ENCODE assay signal across 8 cellular contexts in genomic region chr7:35906191-35906908, GRCh38.
DNase-seq lines count a peak whose midpoint lies in the region; ATAC-seq, FAIRE-seq and TF ChIP-seq lines count a peak whose summit lies in the region.

No MANE protein-coding gene starts in this region.

- no peak overlapping the region for H3K4me2 ChIP-seq in MM.1S (ENCODE audit: low read depth, low read length)

- H3K27ac ChIP-seq in MM.1S (ENCODE audit: low read length) (no peak overlapping the region), ovary (no peak overlapping the region), upper lobe of left lung (no peak overlapping the region)

- H3K4me3 ChIP-seq in H7 (ENCODE audit: insufficient read depth, low read depth, low read length) (no peak overlapping the region), MM.1S (ENCODE audit: low read length) (no peak overlapping the region), ovary (no peak overlapping the region), upper lobe of left lung (no peak overlapping the region)

- FAIRE-seq in frontal cortex (lab: Jason Lieb, UNC): peak; percentile 47

- H3K36me3 ChIP-seq in H7 (replicated peaks; ENCODE audit: control insufficient read depth, insufficient read depth, low read length) (no peaks in the 10 kb centered on the region), MM.1S (replicated peaks; ENCODE audit: insufficient read depth, low read length) (no peaks in the 10 kb centered on the region; the same call in 1 of the 2 replicates), ovary (no peaks in the 10 kb centered on the region), upper lobe of left lung (peaks cover 3 to 36% (median 6%) of the 10 kb centered on the region in 4 donors)

- peak; percentile 89 to 94 for ATAC-seq in upper lobe of left lung (ENCODE audit: low FRiP score in 2 of 2)

- H3K4me1 ChIP-seq in MM.1S (ENCODE audit: low read length) (no peaks in the 10 kb centered on the region), ovary (ENCODE audit: insufficient read depth) (peaks cover 1% of the 10 kb centered on the region), upper lobe of left lung (peaks cover 0 to 3% (median 0%) of the 10 kb centered on the region in 4 donors)

- TF ChIP-seq EP300 in ovary (IDR thresholded peaks at IDR 0.05) (no peak), upper lobe of left lung (IDR thresholded peaks at IDR 0.05) (no peak)

- H3K9me2 ChIP-seq in MM.1S (replicated peaks; ENCODE audit: insufficient read depth, low read length): no peaks in the 10 kb centered on the region

- H3K9me3 ChIP-seq in MM.1S (replicated peaks; ENCODE audit: insufficient read depth, low read length) (no peaks in the 10 kb centered on the region), ovary (no peaks in the 10 kb centered on the region), upper lobe of left lung (no peaks in the 10 kb centered on the region)

- H3K27me3 ChIP-seq in H7 (ENCODE audit: control insufficient read depth, insufficient read depth, low read length): no peaks in the 10 kb centered on the region
- no peaks in the 10 kb centered on the region for H3K27me3 ChIP-seq in MM.1S (replicated peaks; ENCODE audit: insufficient read depth, low read length)
- H3K27me3 ChIP-seq in ovary: no peaks in the 10 kb centered on the region
- H3K27me3 ChIP-seq in upper lobe of left lung: no peaks in the 10 kb centered on the region

- no peaks in the 10 kb centered on the region for H3F3A ChIP-seq in MM.1S (ENCODE audit: insufficient read depth, low read length)

- no peaks in the 10 kb centered on the region for H3K79me2 ChIP-seq in MM.1S (ENCODE audit: low read length)

- intact Hi-C loops in ovary (cut with DNase I): loop anchor here (2.0 to 10.0 kb wide), 5 partner anchors 102 to 199 kb away; partner anchors contain the start of gene SEPTIN7 (in 2 of the 4)

- WGBS in ovary, 3 donors: 44 to 53% (median 52%) methylated on average over 2 of the region's 2 CpGs
- WGBS in upper lobe of left lung, 2 donors: 58 to 60% methylated on average over 2 of the region's 2 CpGs

- no peak overlapping the region for H3K9ac ChIP-seq in MM.1S (ENCODE audit: low read length)

- H4K20me1 ChIP-seq in MM.1S (ENCODE audit: insufficient read depth, low read length): no peaks in the 10 kb centered on the region

- H2AFZ ChIP-seq in MM.1S (ENCODE audit: low read length): no peak overlapping the region

- TF ChIP-seq CTCF in MM.1S (IDR thresholded peaks at IDR 0.05; ENCODE audit: low read length) (peak; percentile 90), ovary (IDR thresholded peaks at IDR 0.05) (peak; percentile 86 to 94 (median 92)), upper lobe of left lung (IDR thresholded peaks at IDR 0.05) (peak; percentile 78 to 93 (median 90))

- DNase-seq in ELF-1 (ENCODE audit: low read depth, low spot score): peak; percentile 49
- DNase-seq in H7: peak; percentile 19
- DNase-seq in MM.1S: peak; percentile 73
- peak; percentile 41 for DNase-seq in SIG-M5 treated with dmso at 0.1 percent for 504 hours (lab: John Stamatoyannopoulos, UW; ENCODE audit: unreplicated experiment)
- DNase-seq in activated gamma-delta T cell treated with anti-CD3 and anti-CD28 coated beads, Interleukin-2, amount 50 U/mL, for 16 hours (ENCODE audit: low read depth): peak; percentile 55
- DNase-seq in frontal cortex (ENCODE audit: low spot score in 2 of 2): peak in 1 of 2 donors; percentile 28
- peak in 4 of 5 donors; percentile 47 to 76 (median 56) for DNase-seq in ovary
- DNase-seq in upper lobe of left lung: peak in 1 of 2 donors; percentile 57

- TF ChIP-seq POLR2A in ovary (IDR thresholded peaks at IDR 0.05) (no peak), upper lobe of left lung (IDR thresholded peaks at IDR 0.05) (no peak)
